ENCODE assay signal across 10 cellular contexts in the genomic region with DNA sequence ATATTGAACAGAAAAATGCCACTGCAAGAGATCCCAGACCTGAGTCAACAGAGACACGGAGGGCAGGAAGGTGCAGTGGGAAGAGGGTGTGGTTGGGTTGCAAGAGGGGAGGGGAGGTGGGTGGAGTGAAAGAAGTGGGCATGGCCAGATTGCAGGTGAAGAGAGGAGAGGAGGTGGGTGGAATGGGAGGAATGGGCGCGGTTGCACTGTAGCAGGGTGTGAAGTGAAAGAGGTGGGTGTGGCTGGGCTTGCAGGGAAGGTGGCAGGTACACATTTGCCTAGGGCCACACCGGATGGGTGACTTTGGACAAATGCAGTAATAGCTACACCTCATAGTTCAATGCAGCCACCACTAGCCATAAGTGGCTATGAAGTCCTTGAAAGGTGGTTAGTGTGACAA.
A peak's percentile ranks its signal among the peaks of the same experiment; 100 is the strongest.
DNase-seq lines count a peak whose midpoint lies in the region; ATAC-seq lines count a peak whose summit lies in the region.
"Had no signal": no experiment of that assay in that cellular context is flagged by ENCODE, and none has a peak within 500 bp of the region (broad histone marks: within the 10 kb centered on the region; RNA-seq: fewer than 3 reads in every experiment).

No MANE protein-coding gene starts in this region.

- peak overlapping the region; percentile 28 to 52 (median 42) for H3K4me3 Mint-ChIP-seq in immature natural killer cell
- H3K4me3 Mint-ChIP-seq in activated CD4-positive, alpha-beta T cell treated with anti-CD3 and anti-CD28 coated beads for 36 hours, result no peak overlapping the region

- intact Hi-C loops in Right ventricle myocardium superior (cut with DNase I), result no loop called here
- intact Hi-C loops in activated CD4-positive, alpha-beta T cell treated with anti-CD3 and anti-CD28 coated beads for 36 hours (cut with DNase I, micrococcal nuclease), result no loop called here

- H3K9me3 Mint-ChIP-seq in immature natural killer cell, result no peaks in the 10 kb centered on the region
- H3K9me3 Mint-ChIP-seq in activated CD4-positive, alpha-beta T cell treated with anti-CD3 and anti-CD28 coated beads for 36 hours (ENCODE audit: low read depth), result no peaks in the 10 kb centered on the region

- H3K4me1 Mint-ChIP-seq in immature natural killer cell, result peaks cover 74 to 94% of the 10 kb centered on the region in 2 donors
- peaks cover 73% of the 10 kb centered on the region for H3K4me1 Mint-ChIP-seq in activated CD4-positive, alpha-beta T cell treated with anti-CD3 and anti-CD28 coated beads for 36 hours

- H3K36me3 Mint-ChIP-seq in immature natural killer cell, result no peaks in the 10 kb centered on the region
- peaks cover 16% of the 10 kb centered on the region for H3K36me3 Mint-ChIP-seq in activated CD4-positive, alpha-beta T cell treated with anti-CD3 and anti-CD28 coated beads for 36 hours (ENCODE audit: low read depth)

- POLR2A ChIA-PET in activated CD4-positive, alpha-beta T cell treated with anti-CD3 and anti-CD28 coated beads for 36 hours (lab: Charles Lee), result no interaction called here

- peak; percentile 46 for DNase-seq in NCI-H510A (lab: John Stamatoyannopoulos, UW)
- no peak for DNase-seq in immature natural killer cell
- no peak for DNase-seq in Right ventricle myocardium superior
- no peak for DNase-seq in activated CD4-positive, alpha-beta T cell treated with anti-CD3 and anti-CD28 coated beads for 36 hours
- DNase-seq in G401 (ENCODE audit: low spot score), result no peak
- DNase-seq: NCI-H1105 had no signal

- ATAC-seq in GM18502 (IDR thresholded peaks at IDR 0.05; ENCODE audit: poor library complexity, unreplicated experiment), result peak; percentile 54
- peak; percentile 50 for ATAC-seq in GM21619 (IDR thresholded peaks at IDR 0.05; ENCODE audit: unreplicated experiment)
- ATAC-seq in Right ventricle myocardium superior (ENCODE audit: poor library complexity), result no peak
- ATAC-seq in HG03378 (IDR thresholded peaks at IDR 0.05; ENCODE audit: unreplicated experiment), result no peak
- ATAC-seq in activated CD4-positive, alpha-beta T cell treated with anti-CD3 and anti-CD28 coated beads for 36 hours, result no peak
- ATAC-seq: sciatic nerve had no signal

- in situ Hi-C loops in G401 (cut with HindIII; ENCODE audit: low sequenced_read_pairs), result no loop called here

- H3K27me3 Mint-ChIP-seq in immature natural killer cell (ENCODE audit: low read depth in 3 of 3), result peaks cover 0 to 4% (median 0%) of the 10 kb centered on the region in 3 donors
- H3K27me3 Mint-ChIP-seq in activated CD4-positive, alpha-beta T cell treated with anti-CD3 and anti-CD28 coated beads for 36 hours, result no peaks in the 10 kb centered on the region

- CTCF ChIA-PET in activated CD4-positive, alpha-beta T cell treated with anti-CD3 and anti-CD28 coated beads for 36 hours (lab: Charles Lee), result interaction anchor here (1.1 to 1.3 kb wide), 2 partner anchors 11 to 28 kb away, joined by 4 to 6 read pairs; no protein-coding TSS in a partner anchor

- peak overlapping the region; percentile 30 to 81 (median 55) for H3K27ac Mint-ChIP-seq in immature natural killer cell
- no peak overlapping the region for H3K27ac Mint-ChIP-seq in activated CD4-positive, alpha-beta T cell treated with anti-CD3 and anti-CD28 coated beads for 36 hours

Comparison
In these comparisons a context has a peak if more than half of its experiments do, and no peak if none do; other contexts are left out.
1. ATAC-seq: peak in GM18502 (single experiment) and GM21619 (single experiment); none in Right ventricle myocardium superior (single experiment), HG03378 (single experiment) and activated CD4-positive, alpha-beta T cell treated with anti-CD3 and anti-CD28 coated beads for 36 hours (single experiment).